ENCODE assay signal across 23 cellular contexts in the genomic region with DNA sequence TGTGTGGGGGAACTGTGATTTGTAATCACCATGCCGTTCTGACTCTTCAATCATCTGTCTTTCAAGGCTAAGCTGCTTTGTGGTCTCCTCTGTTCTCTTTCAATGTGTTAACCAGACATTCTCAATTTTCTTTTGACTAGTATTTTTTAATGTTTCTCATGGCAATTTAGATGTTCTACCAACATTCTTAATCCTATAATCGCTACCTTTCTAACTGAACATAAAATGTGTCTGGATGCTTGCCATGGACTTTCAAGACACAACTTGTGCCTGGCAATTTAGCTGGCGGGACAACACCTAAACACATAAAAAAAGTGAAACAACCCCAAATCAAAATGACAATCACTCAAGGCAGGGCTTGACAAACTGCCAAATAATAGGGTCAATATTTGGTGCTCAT.
"Had no signal": no experiment of that assay in that cellular context is flagged by ENCODE, and none has a peak within 500 bp of the region (broad histone marks: within the 10 kb centered on the region; RNA-seq: fewer than 3 reads in every experiment).

No MANE protein-coding gene starts in this region.

- H3K9ac ChIP-seq: KMS-11 had no signal

- H3K27me3 ChIP-seq: ascending aorta, body of pancreas, Peyer's patch had no signal

- H3K4me1 ChIP-seq: ascending aorta, body of pancreas, Peyer's patch, SJSA1 had no signal

- H3K4me2 ChIP-seq: KMS-11 had no signal

- H3K9me3 ChIP-seq: ascending aorta, body of pancreas, Peyer's patch, SJSA1 had no signal

- H3K27ac ChIP-seq: ascending aorta, body of pancreas, KMS-11, Peyer's patch, SJSA1 had no signal

- H3K36me3 ChIP-seq: ascending aorta, Peyer's patch, SJSA1 had no signal

- DNase-seq: activated CD4-positive, alpha-beta T cell treated with anti-CD3 and anti-CD28 coated beads for 4 hours; activated CD4-positive, alpha-beta T cell treated with anti-CD3 and anti-CD28 coated beads, Interleukin-2, amount 50 U/mL, for 4 hours; activated CD8-positive, alpha-beta memory T cell treated with anti-CD3 and anti-CD28 coated beads, Interleukin-2, amount 10 ng/mL, durations not matched to agents 7 days and 5 days; activated effector memory CD4-positive, alpha-beta T cell treated with anti-CD3 and anti-CD28 coated beads, Interleukin-2, amount 50 U/mL, for 16 hours; activated naive CD4-positive, alpha-beta T cell treated with Interleukin-2 at 50 U/mL for 16 hours; activated naive CD8-positive, alpha-beta T cell treated with anti-CD3 and anti-CD28 coated beads, Interleukin-2, amount 50 U/mL, for 24 hours; activated T-cell treated with anti-CD3 and anti-CD28 coated beads, Interleukin-2, amount 50 U/mL, for 24 hours; amniotic stem cell; body of pancreas; central memory CD4-positive, alpha-beta T cell; NCI-H1092 treated with DMSO at 0.1 percent for 48 hours; NCI-H1436 treated with DMSO at 0.1 percent for 48 hours; NCI-H187; NCI-H2081; NCI-H2171 treated with DMSO at 0.1 percent for 48 hours; NCI-H446 treated with DMSO at 0.1 percent for 48 hours; NCI-H524 treated with DMSO at 0.1 percent for 48 hours; NK-92 treated with Interleukin-12 subunit alpha and Interleukin-12 subunit beta, amount 100 ng/mL, for 24 hours; Peyer's patch; SHP77 had no signal

- H3K4me3 ChIP-seq: ascending aorta, body of pancreas, Peyer's patch, SJSA1 had no signal
